Comparison of ENCODE assay signal across 9 cellular contexts in genomic region chr6:136717297-136717990, GRCh38.
DNase-seq lines count a peak whose midpoint lies in the region; ATAC-seq and TF ChIP-seq lines count a peak whose summit lies in the region.
"Had no signal": no experiment of that assay in that cellular context is flagged by ENCODE, and none has a peak within 500 bp of the region (broad histone marks: within the 10 kb centered on the region; RNA-seq: fewer than 3 reads in every experiment).

No MANE protein-coding gene starts in this region.

- no peak for TF ChIP-seq CTCF in prostate gland (IDR thresholded peaks at IDR 0.05)

- POLR2A ChIA-PET in naive thymus-derived CD8-positive, alpha-beta T cell (lab: Charles Lee), result interaction anchor here (0.7 kb wide), 1 partner anchor 12 kb away, joined by 3 read pairs; no protein-coding TSS in a partner anchor

- H3K4me3 Mint-ChIP-seq in naive thymus-derived CD8-positive, alpha-beta T cell, result peak overlapping the region in 1 of 10 donors; percentile 13
- H3K4me3 Mint-ChIP-seq: activated naive CD8-positive, alpha-beta T cell treated with anti-CD3 and anti-CD28 coated beads, Interleukin-2, amount 10 ng/mL, durations not matched to agents 7 days and 5 days had no signal

- H3K9me3 ChIP-seq in aorta (ENCODE audit: control insufficient read depth, low read length), result no peaks in the 10 kb centered on the region
- no peaks in the 10 kb centered on the region for H3K9me3 ChIP-seq in prostate gland

- H3K27me3 ChIP-seq in aorta (ENCODE audit: control insufficient read depth in 1 of 2, insufficient read depth in 2 of 2, low read length in 1 of 2) (no peaks in the 10 kb centered on the region), prostate gland (replicated peaks; ENCODE audit: insufficient read depth) (no peaks in the 10 kb centered on the region)

- intact Hi-C loops in Right ventricle myocardium inferior (cut with DNase I), result loop anchor here (2.0 kb wide), 1 partner anchor 75 kb away; the partner anchor contains the start of gene MAP3K5
- intact Hi-C loops in cardiac septum (cut with DNase I), result loop anchor here (5.0 kb wide), 1 partner anchor 70 kb away; no protein-coding TSS in a partner anchor
- intact Hi-C loops in aorta (cut with DNase I), result no loop called here
- intact Hi-C loops in prostate gland (cut with DNase I), result no loop called here

- no peak overlapping the region for H3K27ac ChIP-seq in aorta (ENCODE audit: low read depth in 1 of 2, low read length in 2 of 2)
- peak overlapping the region in 1 of 2 donors; percentile 22 for H3K27ac ChIP-seq in prostate gland

- peaks cover 0 to 51% (median 2%) of the 10 kb centered on the region in 4 donors for H3K4me1 Mint-ChIP-seq in naive thymus-derived CD8-positive, alpha-beta T cell

- H3K36me3 ChIP-seq in aorta (ENCODE audit: control insufficient read depth in 1 of 2, insufficient read depth in 2 of 2, low read length in 1 of 2) (no peaks in the 10 kb centered on the region), prostate gland (no peaks in the 10 kb centered on the region)

- DNase-seq in Right ventricle myocardium inferior (ENCODE audit: missing footprints) (no peak), cardiac septum (ENCODE audit: low spot score) (no peak), fibroblast of peridontal ligament (ENCODE audit: extremely low read depth) (peak; percentile 55), aorta (no peak), prostate gland (ENCODE audit: low spot score) (no peak)
- no peak for DNase-seq in naive thymus-derived CD8-positive, alpha-beta T cell
- DNase-seq: activated naive CD8-positive, alpha-beta T cell treated with anti-CD3 and anti-CD28 coated beads, Interleukin-2, amount 10 ng/mL, durations not matched to agents 7 days and 5 days had no signal

- H3K4me1 ChIP-seq in aorta (ENCODE audit: control insufficient read depth in 1 of 2, insufficient read depth in 2 of 2, low read length in 2 of 2) (peaks cover 2 to 11% of the 10 kb centered on the region in 2 donors), prostate gland (replicated peaks) (no peaks in the 10 kb centered on the region)

- 0 to 3% methylated on average over 2 of the region's 2 CpGs for WGBS in aorta, 2 donors
- WGBS in prostate gland, result 28% methylated on average over 2 of the region's 2 CpGs

- TF ChIP-seq POLR2A in prostate gland (IDR thresholded peaks at IDR 0.05), result no peak

- H3K4me3 ChIP-seq in aorta (ENCODE audit: low read length in 2 of 2) (no peak overlapping the region), prostate gland (no peak overlapping the region)

- ATAC-seq in Right ventricle myocardium inferior (peak; percentile 76), HG03521 (IDR thresholded peaks at IDR 0.05; ENCODE audit: unreplicated experiment) (peak; percentile 41), aorta (ENCODE audit: low FRiP score) (peak; percentile 83), HG03565 (IDR thresholded peaks at IDR 0.05; ENCODE audit: unreplicated experiment) (no peak)
- no peak for ATAC-seq in naive thymus-derived CD8-positive, alpha-beta T cell

- peaks cover 3 to 12% (median 11%) of the 10 kb centered on the region in 3 donors for H3K36me3 Mint-ChIP-seq in naive thymus-derived CD8-positive, alpha-beta T cell

- H3K9me3 Mint-ChIP-seq in naive thymus-derived CD8-positive, alpha-beta T cell, result peaks cover 0 to 5% (median 3%) of the 10 kb centered on the region in 9 donors

- no peaks in the 10 kb centered on the region for H3K27me3 Mint-ChIP-seq in naive thymus-derived CD8-positive, alpha-beta T cell
- H3K27me3 Mint-ChIP-seq: activated naive CD8-positive, alpha-beta T cell treated with anti-CD3 and anti-CD28 coated beads, Interleukin-2, amount 10 ng/mL, durations not matched to agents 7 days and 5 days had no signal

- H3K27ac Mint-ChIP-seq in naive thymus-derived CD8-positive, alpha-beta T cell, result peak overlapping the region in 3 of 10 donors; percentile 1 to 53 (median 39)
- H3K27ac Mint-ChIP-seq: activated naive CD8-positive, alpha-beta T cell treated with anti-CD3 and anti-CD28 coated beads, Interleukin-2, amount 10 ng/mL, durations not matched to agents 7 days and 5 days had no signal

Comparison
In these comparisons a context has a peak if more than half of its experiments do, and no peak if none do; other contexts are left out.
1. ATAC-seq: peak in Right ventricle myocardium inferior (single experiment), HG03521 (single experiment) and aorta (single experiment); none in HG03565 (single experiment) and naive thymus-derived CD8-positive, alpha-beta T cell (0 of 2).
2. intact Hi-C loops: an anchor here in Right ventricle myocardium inferior (2.0 kb wide) and cardiac septum (5.0 kb wide); none called in aorta and prostate gland.